In genomic region chrX:48786341-48786800, GRCh38 we compare ENCODE assay signal across 1 cellular context.
A peak's percentile ranks its signal among the peaks of the same experiment; 100 is the strongest.
TF ChIP-seq lines count a peak whose summit lies in the region.

Gene GATA1 (plus strand): TSS chrX:48786590. CDS start chrX:48791110, 4,520 bp downstream.

TF ChIP-seq in K562, 482 proteins besides CTCF, POLR2A, EP300 and RAD21 (continued from another document):
- TF ChIP-seq CREB3L1 (IDR thresholded peaks at IDR 0.05; ENCODE audit: borderline replicate concordance, low read depth) (no peak), TOE1 (IDR thresholded peaks at IDR 0.05; ENCODE audit: borderline replicate concordance) (no peak), TOE1 (CRISPR knock-in tag; IDR thresholded peaks at IDR 0.05; ENCODE audit: borderline replicate concordance, low read depth) (no peak), POLR2G (IDR thresholded peaks at IDR 0.05; ENCODE audit: low read depth, low read length) (peak; percentile 83), NCOA1 (IDR thresholded peaks at IDR 0.05; ENCODE audit: low read depth) (0 out of 2 replicates have a peak, but pooled peaks have one; percentile 12), ARID3B (CRISPR knock-in tag; IDR thresholded peaks at IDR 0.05; ENCODE audit: borderline replicate concordance) (no peak), SIN3A (IDR thresholded peaks at IDR 0.05; ENCODE audit: borderline replicate concordance in 2 of 2, control insufficient read depth in 1 of 2, low read depth in 2 of 2, low read length in 2 of 2) (0 out of 4 replicates have a peak, but pooled peaks of 1 of the 2 experiments have one; percentile 9), ZKSCAN3 (CRISPR knock-in tag; IDR thresholded peaks at IDR 0.05) (no peak), TEAD2 (tag; IDR thresholded peaks at IDR 0.05) (no peak), ZNF282 (CRISPR knock-in tag; IDR thresholded peaks at IDR 0.05) (no peak), MCM7 (IDR thresholded peaks at IDR 0.05) (no peak), HMBOX1 (IDR thresholded peaks at IDR 0.05) (no peak), ZNF609 (CRISPR knock-in tag; IDR thresholded peaks at IDR 0.05; ENCODE audit: borderline replicate concordance) (no peak), HBP1 (CRISPR knock-in tag; IDR thresholded peaks at IDR 0.05) (no peak), TBL1XR1 (IDR thresholded peaks at IDR 0.05; ENCODE audit: low read length in 2 of 2) (no peak), ZNF764 (CRISPR knock-in tag; IDR thresholded peaks at IDR 0.05; ENCODE audit: low read depth) (no peak), RBFOX2 (IDR thresholded peaks at IDR 0.05; ENCODE audit: low read depth, low read length) (peak; percentile 75), MYNN (IDR thresholded peaks at IDR 0.05) (0 out of 2 replicates have a peak, but pooled peaks have one; percentile 0), MYNN (CRISPR knock-in tag; IDR thresholded peaks at IDR 0.05) (no peak), TAF7 (tag; IDR thresholded peaks at IDR 0.05) (0 out of 2 replicates have a peak, but pooled peaks have one; percentile 16), SMARCB1 (IDR thresholded peaks at IDR 0.05; ENCODE audit: insufficient read length, low read depth) (no peak), ZBTB49 (CRISPR knock-in tag; IDR thresholded peaks at IDR 0.05; ENCODE audit: borderline replicate concordance) (no peak), ZNF184 (CRISPR knock-in tag; IDR thresholded peaks at IDR 0.05) (no peak), VEZF1 (CRISPR knock-in tag; IDR thresholded peaks at IDR 0.05) (peak; percentile 75), FOXP4 (CRISPR knock-in tag; IDR thresholded peaks at IDR 0.05; ENCODE audit: borderline replicate concordance) (no peak), NCOR1 (IDR thresholded peaks at IDR 0.05) (no peak), FOXM1 (IDR thresholded peaks at IDR 0.05; ENCODE audit: low read depth) (no peak), FOXM1 (CRISPR knock-in tag; IDR thresholded peaks at IDR 0.05; ENCODE audit: low read depth) (no peak), GABPB2 (CRISPR knock-in tag; conservative IDR thresholded peaks at IDR 0.05) (no peak)
